Comparison of ENCODE assay signal across 13 cellular contexts in genomic region chr4:102562995-102563394, GRCh38.
DNase-seq lines count a peak whose midpoint lies in the region; ATAC-seq and TF ChIP-seq lines count a peak whose summit lies in the region.
"Had no signal": no experiment of that assay in that cellular context is flagged by ENCODE, and none has a peak within 500 bp of the region (broad histone marks: within the 10 kb centered on the region; RNA-seq: fewer than 3 reads in every experiment).

No MANE protein-coding gene starts in this region.

- no peak for TF ChIP-seq EP300 in stomach (IDR thresholded peaks at IDR 0.05)

- H3K4me3 ChIP-seq in AG10803 (ENCODE audit: low read length) (no peak overlapping the region), foreskin fibroblast (ENCODE audit: low read depth in 1 of 2, low read length in 2 of 2) (no peak overlapping the region), stomach (no peak overlapping the region)

- H3K36me3 Mint-ChIP-seq in activated T-helper 17 cell treated with anti-CD3 and anti-CD28 coated beads, Interleukin-2, amount 50 U/mL, for 72 hours (ENCODE audit: low read depth): peaks cover 93% of the 10 kb centered on the region

- H3K27me3 Mint-ChIP-seq in activated T-helper 17 cell treated with anti-CD3 and anti-CD28 coated beads, Interleukin-2, amount 50 U/mL, for 72 hours: no peaks in the 10 kb centered on the region

- H3K27ac ChIP-seq in stomach: no peak overlapping the region

- H3K36me3 ChIP-seq in stomach: peaks cover 0 to 9% (median 5%) of the 10 kb centered on the region in 4 donors

- peak overlapping the region; percentile 75 for H3K27ac Mint-ChIP-seq in activated T-helper 17 cell treated with anti-CD3 and anti-CD28 coated beads, Interleukin-2, amount 50 U/mL, for 72 hours
- H3K27ac Mint-ChIP-seq: T-helper 2 cell treated with Interferon-gamma antibody and Interleukin-4, amounts not matched to agents 5 μg/mL and 100 μg/mL, for 36 hours had no signal

- no peaks in the 10 kb centered on the region for H3K9me3 ChIP-seq in stomach

- TF ChIP-seq POLR2A in stomach (IDR thresholded peaks at IDR 0.05): no peak

- H3K4me3 Mint-ChIP-seq in activated T-helper 17 cell treated with anti-CD3 and anti-CD28 coated beads, Interleukin-2, amount 50 U/mL, for 72 hours: peak overlapping the region; percentile 65
- H3K4me3 Mint-ChIP-seq: T-helper 2 cell treated with Interferon-gamma antibody and Interleukin-4, amounts not matched to agents 5 μg/mL and 100 μg/mL, for 36 hours had no signal

- peaks cover 5 to 51% (median 25%) of the 10 kb centered on the region in 4 donors for H3K4me1 ChIP-seq in stomach

- no peaks in the 10 kb centered on the region for H3K9me3 Mint-ChIP-seq in activated T-helper 17 cell treated with anti-CD3 and anti-CD28 coated beads, Interleukin-2, amount 50 U/mL, for 72 hours
- H3K9me3 Mint-ChIP-seq: T-helper 2 cell treated with Interferon-gamma antibody and Interleukin-4, amounts not matched to agents 5 μg/mL and 100 μg/mL, for 36 hours had no signal

- ATAC-seq in activated T-helper 17 cell treated with anti-CD3 and anti-CD28 coated beads, Interleukin-2, amount 50 U/mL, for 72 hours (replicated peaks): peak; percentile 57

- 63 to 87% (median 83%) methylated on average over 1 of the region's 1 CpG for WGBS in stomach, 5 donors

- H3K27me3 ChIP-seq in stomach: no peaks in the 10 kb centered on the region

- TF ChIP-seq CTCF in AG10803 (conservative IDR thresholded peaks at IDR 0.05; ENCODE audit: low read length): no peak
- TF ChIP-seq CTCF in foreskin fibroblast (IDR thresholded peaks at IDR 0.05; ENCODE audit: low read depth, low read length): no peak
- TF ChIP-seq CTCF in stomach (IDR thresholded peaks at IDR 0.05): no peak
- TF ChIP-seq CTCF in GM10266 (IDR thresholded peaks at IDR 0.05; ENCODE audit: control insufficient read depth, insufficient read depth, low read depth, missing control alignments): no peak

- DNase-seq in AG10803 (ENCODE audit: low read depth) (peak; percentile 23), ELR (ENCODE audit: low read depth) (peak; percentile 43), foreskin fibroblast (peak; percentile 14 to 45), stomach (no peak), T-helper 9 cell (no peak), GM10266 (ENCODE audit: extremely low spot score) (no peak), COR-L47 (lab: John Stamatoyannopoulos, UW) (no peak)
- DNase-seq: activated CD4-positive, alpha-beta T cell treated with anti-CD3 and anti-CD28 coated beads for 4 hours; effector CD4-positive, alpha-beta T cell; NCI-H446; SHP77 treated with DMSO at 0.1 percent for 48 hours had no signal

- intact Hi-C loops in stomach (cut with DNase I; ENCODE audit: low total_unique reads): no loop called here

- H3K4me1 Mint-ChIP-seq in activated T-helper 17 cell treated with anti-CD3 and anti-CD28 coated beads, Interleukin-2, amount 50 U/mL, for 72 hours: peaks cover 76% of the 10 kb centered on the region

Comparison
In these comparisons a context has a peak if more than half of its experiments do, and no peak if none do; other contexts are left out.
1. DNase-seq: peak in AG10803 (single experiment), ELR (single experiment) and foreskin fibroblast (2 of 2); none in stomach (single experiment), T-helper 9 cell (single experiment), GM10266 (single experiment) and COR-L47 (single experiment).